ENCODE assay signal across 1 cellular context in genomic region chr2:72942293-72942692, GRCh38.
TF ChIP-seq lines count a peak whose summit lies in the region.

No MANE protein-coding gene starts in this region.

TF ChIP-seq in H1, 55 proteins besides CTCF, POLR2A, EP300 and RAD21:
- TF ChIP-seq POU5F1 (IDR thresholded peaks at IDR 0.05; ENCODE audit: low read depth, low read length) = no peak
- no peak for TF ChIP-seq EGR1 (IDR thresholded peaks at IDR 0.05; ENCODE audit: borderline replicate concordance, low read depth, low read length)
- TF ChIP-seq, protein P1, sequence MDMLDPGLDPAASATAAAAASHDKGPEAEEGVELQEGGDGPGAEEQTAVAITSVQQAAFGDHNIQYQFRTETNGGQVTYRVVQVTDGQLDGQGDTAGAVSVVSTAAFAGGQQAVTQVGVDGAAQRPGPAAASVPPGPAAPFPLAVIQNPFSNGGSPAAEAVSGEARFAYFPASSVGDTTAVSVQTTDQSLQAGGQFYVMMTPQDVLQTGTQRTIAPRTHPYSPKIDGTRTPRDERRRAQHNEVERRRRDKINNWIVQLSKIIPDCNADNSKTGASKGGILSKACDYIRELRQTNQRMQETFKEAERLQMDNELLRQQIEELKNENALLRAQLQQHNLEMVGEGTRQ (IDR thresholded peaks at IDR 0.05; ENCODE audit: low read length) = no peak
- TF ChIP-seq CEBPB (IDR thresholded peaks at IDR 0.05; ENCODE audit: low read depth, low read length) = no peak
- TF ChIP-seq KDM4A (IDR thresholded peaks at IDR 0.05; ENCODE audit: low read depth, low read length, severe bottlenecking) = no peak
- TF ChIP-seq HDAC2 (IDR thresholded peaks at IDR 0.05; ENCODE audit: borderline replicate concordance in 1 of 2, low read depth in 2 of 2, low read length in 2 of 2) = no peak
- TF ChIP-seq BCL11A (IDR thresholded peaks at IDR 0.05; ENCODE audit: low read depth in 2 of 2, low read length in 2 of 2) = no peak
- no peak for TF ChIP-seq CHD7 (IDR thresholded peaks at IDR 0.05; ENCODE audit: insufficient replicate concordance, low read length)
- no peak for TF ChIP-seq MAX (IDR thresholded peaks at IDR 0.05)
- no peak for TF ChIP-seq JUN (IDR thresholded peaks at IDR 0.05; ENCODE audit: low read depth, low read length)
- no peak for TF ChIP-seq YY1 (IDR thresholded peaks at IDR 0.05; ENCODE audit: low read depth, low read length)
- no peak for TF ChIP-seq GTF2F1 (IDR thresholded peaks at IDR 0.05; ENCODE audit: borderline replicate concordance, low read depth, low read length)
- no peak for TF ChIP-seq ZNF274 (IDR thresholded peaks at IDR 0.05; ENCODE audit: borderline replicate concordance, extremely low read depth, low read length)
- TF ChIP-seq CHD2 (IDR thresholded peaks at IDR 0.05; ENCODE audit: low read length) = no peak
- no peak for TF ChIP-seq POLR2AphosphoS5 (IDR thresholded peaks at IDR 0.05; ENCODE audit: low read depth, low read length)
